Comparison of ENCODE assay signal across 12 cellular contexts in the genomic region with DNA sequence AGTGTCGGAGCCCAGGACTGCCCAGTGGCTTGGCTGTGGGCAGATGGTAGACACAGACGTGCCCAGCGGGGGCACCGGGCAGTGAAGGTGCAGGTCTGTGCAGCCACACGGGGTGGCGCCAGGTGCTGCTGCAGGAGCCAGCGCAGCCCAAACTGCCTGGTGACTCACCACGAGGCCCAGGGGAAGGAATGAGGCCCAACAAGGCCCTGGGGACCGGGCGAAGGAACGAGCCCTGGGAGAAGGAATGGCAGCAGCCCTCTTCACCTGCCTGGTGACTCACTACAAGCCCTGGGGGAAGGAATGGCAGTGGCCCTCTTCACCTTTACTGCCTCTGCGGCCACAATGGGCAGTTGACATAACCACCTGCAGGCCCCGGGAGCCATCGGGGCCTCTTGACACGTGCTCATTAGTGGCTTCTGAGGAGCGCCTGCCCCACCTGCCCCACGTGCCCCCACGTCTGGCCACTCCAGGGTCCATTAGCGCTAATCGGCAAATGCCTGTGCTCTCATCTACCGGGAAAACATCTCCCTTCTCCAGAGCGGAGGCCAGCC. TPM values are rescaled to one million over a fixed set of nuclear protein-coding genes. Genes with fewer than 3 reads are reported as not detected.
DNase-seq lines count a peak whose midpoint lies in the region; ATAC-seq lines count a peak whose summit lies in the region.
"Had no signal": no experiment of that assay in that cellular context is flagged by ENCODE, and none has a peak within 500 bp of the region (broad histone marks: within the 10 kb centered on the region; RNA-seq: fewer than 3 reads in every experiment).

No MANE protein-coding gene starts in this region.

- H2BK5ac ChIP-seq in mesendoderm (ENCODE audit: low read length) = no peak overlapping the region

- no CpG with 5 or more reads among the region's 22 CpGs for WGBS in mesendoderm (ENCODE audit: extremely low coverage, insufficient coverage, low lambda C conversion rate)

- no peak overlapping the region for H4K5ac ChIP-seq in mesendoderm (ENCODE audit: low read length)

- H3K4me1 ChIP-seq in mesendoderm (ENCODE audit: control insufficient read depth, low read depth, low read length) = no peaks in the 10 kb centered on the region
- H3K4me1 ChIP-seq: tibial nerve had no signal

- H3K18ac ChIP-seq in mesendoderm (ENCODE audit: low read length) = no peak overlapping the region

- no peak overlapping the region for H3K23ac ChIP-seq in mesendoderm (ENCODE audit: low read length)

- H3K36me3 ChIP-seq in mesendoderm (ENCODE audit: control insufficient read depth, insufficient read depth, low read length) = peaks cover 3% of the 10 kb centered on the region

- no peaks in the 10 kb centered on the region for H3K79me2 ChIP-seq in mesendoderm (ENCODE audit: control insufficient read depth, insufficient read depth, low read length)

- no peak overlapping the region for H4K8ac ChIP-seq in mesendoderm (ENCODE audit: low read depth, low read length)

- H3K9ac ChIP-seq in mesendoderm (ENCODE audit: low read length) = no peak overlapping the region

- H2BK15ac ChIP-seq in mesendoderm (replicated peaks; ENCODE audit: low read depth) = no peak overlapping the region

- no peak overlapping the region for H3K4me3 ChIP-seq in mesendoderm (ENCODE audit: low read length)
- H3K4me3 ChIP-seq: mucosa of descending colon, tibial nerve had no signal

- no peak overlapping the region for H3K4ac ChIP-seq in mesendoderm (ENCODE audit: low read depth, low read length)

- H3K4me2 ChIP-seq in mesendoderm (ENCODE audit: low read length) = no peak overlapping the region

- no peak overlapping the region for H3K27ac ChIP-seq in mesendoderm (ENCODE audit: low read depth, low read length)
- H3K27ac ChIP-seq: tibial nerve had no signal

- no peaks in the 10 kb centered on the region for H3K27me3 ChIP-seq in mesendoderm (ENCODE audit: insufficient read depth, low read length, poor library complexity)
- H3K27me3 ChIP-seq: tibial nerve had no signal

- no peak for ATAC-seq in HG02970 (IDR thresholded peaks at IDR 0.05; ENCODE audit: low FRiP score, unreplicated experiment)
- ATAC-seq: mucosa of descending colon had no signal

- DNase-seq in HPDE6-E6E7 (ENCODE audit: extremely low spot score) (peak; percentile 94), T1000 (lab: John Stamatoyannopoulos, UW) (peak; percentile 33), mesendoderm (peak; percentile 82), Kasumi-1 (lab: John Stamatoyannopoulos, UW) (no peak)
- DNase-seq: activated CD8-positive, alpha-beta memory T cell treated with anti-CD3 and anti-CD28 coated beads, Interleukin-2, amount 50 U/mL, for 48 hours; amniotic stem cell; DND-41; mucosa of descending colon; NCI-H2029; retina had no signal

- H2BK120ac ChIP-seq in mesendoderm (ENCODE audit: low read depth, low read length) = no peak overlapping the region

- no peaks in the 10 kb centered on the region for H3K79me1 ChIP-seq in mesendoderm (ENCODE audit: low read length)

- H3K56ac ChIP-seq in mesendoderm (ENCODE audit: low read length) = no peak overlapping the region

- H2AK5ac ChIP-seq in mesendoderm (ENCODE audit: low read length) = no peak overlapping the region

RNA-seq across cellular contexts. Expression of a gene that starts 9.3 kb away (rescaled TPM):
- polyA plus RNA-seq in mesendoderm (2013, experiment 1 of 2) = 34.1 TPM
- polyA plus RNA-seq in mesendoderm (2013, experiment 2 of 2) = 33.8 TPM

RNA-seq across cellular contexts. Expression of a gene that starts 9.5 kb away (rescaled TPM):
- polyA plus RNA-seq in mesendoderm (2013, experiment 1 of 2) = not detected
- not detected for polyA plus RNA-seq in mesendoderm (2013, experiment 2 of 2)

RNA-seq across cellular contexts. Expression of a gene that starts 24.3 kb away (rescaled TPM):
- polyA plus RNA-seq in mesendoderm (2013, experiment 1 of 2) = 0.21 TPM
- 0.17 TPM for polyA plus RNA-seq in mesendoderm (2013, experiment 2 of 2)

RNA-seq across cellular contexts. Expression of a gene that starts 29.3 kb away (rescaled TPM):
- 56.1 TPM for polyA plus RNA-seq in mesendoderm (2013, experiment 1 of 2)
- 56.0 TPM for polyA plus RNA-seq in mesendoderm (2013, experiment 2 of 2)

RNA-seq across cellular contexts. Expression of a gene that starts 31.6 kb away (rescaled TPM):
- polyA plus RNA-seq in mesendoderm (2013, experiment 1 of 2) = not detected
- not detected for polyA plus RNA-seq in mesendoderm (2013, experiment 2 of 2)

Comparison
In these comparisons a context has a peak if more than half of its experiments do, and no peak if none do; other contexts are left out.
1. DNase-seq: peak in HPDE6-E6E7 (single experiment), T1000 (single experiment) and mesendoderm (single experiment); none in Kasumi-1 (0 of 2).